5 cellular contexts compared by ENCODE assay signal in genomic region chr10:132825783-132826523, GRCh38. TPM values are rescaled to one million over a fixed set of nuclear protein-coding genes. Genes with fewer than 3 reads are reported as not detected.
"Had no signal": no experiment of that assay in that cellular context is flagged by ENCODE, and none has a peak within 500 bp of the region (broad histone marks: within the 10 kb centered on the region; RNA-seq: fewer than 3 reads in every experiment).

No MANE protein-coding gene starts in this region.

RNA-seq across cellular contexts. Expression of gene NKX6-2, which starts 40.0 kb away (rescaled TPM):
- total RNA-seq: HT1080, K562, M059J, SK-MEL-5 had no signal
- polyA plus RNA-seq: IgD-negative memory B cell had no signal
